12 cellular contexts compared by ENCODE assay signal in genomic region chr6:43799671-43800623, GRCh38. TPM values are rescaled to one million over a fixed set of nuclear protein-coding genes. Genes with fewer than 3 reads are reported as not detected.
DNase-seq lines count a peak whose midpoint lies in the region; ATAC-seq and TF ChIP-seq lines count a peak whose summit lies in the region.
"Had no signal": no experiment of that assay in that cellular context is flagged by ENCODE, and none has a peak within 500 bp of the region (broad histone marks: within the 10 kb centered on the region; RNA-seq: fewer than 3 reads in every experiment).

No MANE protein-coding gene starts in this region.

- no peaks in the 10 kb centered on the region for H3K9me3 ChIP-seq in left ventricle myocardium inferior (replicated peaks)
- H3K9me3 ChIP-seq in right cardiac atrium (ENCODE audit: control insufficient read depth, low read length) = no peaks in the 10 kb centered on the region
- no peaks in the 10 kb centered on the region for H3K9me3 ChIP-seq in upper lobe of right lung

- 83% methylated on average over 8 of the region's 8 CpGs for WGBS in right cardiac atrium

- DNase-seq in left ventricle myocardium inferior (no peak), right cardiac atrium (no peak), SIG-M5 (lab: John Stamatoyannopoulos, UW) (peak; percentile 19), left colon (no peak), upper lobe of right lung (no peak), DMS153 (lab: John Stamatoyannopoulos, UW) (no peak), activated T-cell treated with anti-CD3 and anti-CD28 coated beads for 4 hours (no peak)
- DNase-seq: activated CD8-positive, alpha-beta memory T cell treated with anti-CD3 and anti-CD28 coated beads, Interleukin-2, amount 50 U/mL, for 4 hours; NCI-H187; stimulated activated CD4-positive, alpha-beta T cell treated with anti-CD3 and anti-CD28 coated beads, Interleukin-15, amount 100 ng/mL, for 24 hours had no signal

- H3K36me3 ChIP-seq in left ventricle myocardium inferior (no peaks in the 10 kb centered on the region), upper lobe of right lung (no peaks in the 10 kb centered on the region)

- peak overlapping the region; percentile 77 for H3K27ac ChIP-seq in left ventricle myocardium inferior (replicated peaks)
- H3K27ac ChIP-seq in right cardiac atrium (ENCODE audit: low read length) = no peak overlapping the region
- no peak overlapping the region for H3K27ac ChIP-seq in upper lobe of right lung

- intact Hi-C loops in left ventricle myocardium inferior (cut with micrococcal nuclease) = no loop called here
- intact Hi-C loops in right cardiac atrium (cut with DNase I) = no loop called here
- intact Hi-C loops in left colon (cut with DNase I, micrococcal nuclease) = no loop called here
- intact Hi-C loops in upper lobe of right lung (cut with DNase I) = no loop called here

- ATAC-seq in right cardiac atrium = no peak
- ATAC-seq in left colon = peak; percentile 7
- peak; percentile 2 for ATAC-seq in upper lobe of right lung
- ATAC-seq in GM21529 (IDR thresholded peaks at IDR 0.05; ENCODE audit: unreplicated experiment) = no peak
- ATAC-seq: GM23338 had no signal

- H3K27me3 ChIP-seq in left ventricle myocardium inferior (ENCODE audit: low read depth) (no peaks in the 10 kb centered on the region), right cardiac atrium (ENCODE audit: control insufficient read depth, insufficient read depth) (no peaks in the 10 kb centered on the region), upper lobe of right lung (no peaks in the 10 kb centered on the region)

- H3K4me3 ChIP-seq in left ventricle myocardium inferior (no peak overlapping the region), right cardiac atrium (ENCODE audit: low read length) (no peak overlapping the region), upper lobe of right lung (no peak overlapping the region)
- H3K4me3 ChIP-seq: GM23338 had no signal

- TF ChIP-seq CTCF in left ventricle myocardium inferior (IDR thresholded peaks at IDR 0.05; ENCODE audit: borderline replicate concordance) (no peak), upper lobe of right lung (IDR thresholded peaks at IDR 0.05) (no peak)

- H3K4me1 ChIP-seq in left ventricle myocardium inferior (peaks cover 62% of the 10 kb centered on the region), right cardiac atrium (ENCODE audit: control insufficient read depth, insufficient read depth, low read length) (no peaks in the 10 kb centered on the region), upper lobe of right lung (peaks cover 38% of the 10 kb centered on the region)

RNA-seq across cellular contexts. Expression of gene VEGFA, which starts 29.9 kb away (rescaled TPM):
- total RNA-seq in left ventricle myocardium inferior (359 TPM), right cardiac atrium (100 to 1,000 TPM; 163 to 296 (median 219) TPM), left colon (100 to 1,000 TPM; 107 to 110 TPM), upper lobe of right lung (231 TPM)
- 246 TPM for polyA plus RNA-seq in right cardiac atrium

Comparison
In these comparisons a context has a peak if more than half of its experiments do, and no peak if none do; other contexts are left out.
1. ATAC-seq: peak in left colon (single experiment) and upper lobe of right lung (single experiment); none in right cardiac atrium (0 of 2) and GM21529 (single experiment).